ENCODE assay signal across 32 cellular contexts in genomic region chrX:111857534-111857933, GRCh38. TPM values are rescaled to one million over a fixed set of nuclear protein-coding genes. Genes with fewer than 3 reads are reported as not detected.
"Had no signal": no experiment of that assay in that cellular context is flagged by ENCODE, and none has a peak within 500 bp of the region (broad histone marks: within the 10 kb centered on the region; RNA-seq: fewer than 3 reads in every experiment).

No MANE protein-coding gene starts in this region.

- FAIRE-seq: kidney had no signal

- H3K36me3 Mint-ChIP-seq: memory B cell; natural killer cell; stimulated activated effector memory CD8-positive, alpha-beta T cell treated with anti-CD3 and anti-CD28 coated beads, Interleukin-12 subunit alpha, Interleukin-12 subunit beta, amount 100 ng/mL, for 72 hours had no signal

- H3K4me2 ChIP-seq: hepatocyte had no signal

- H3K27ac Mint-ChIP-seq: memory B cell; natural killer cell; stimulated activated effector memory CD8-positive, alpha-beta T cell treated with anti-CD3 and anti-CD28 coated beads, Interleukin-12 subunit alpha, Interleukin-12 subunit beta, amount 100 ng/mL, for 72 hours had no signal

- H3K4me3 ChIP-seq: esophagus muscularis mucosa, gastroesophageal sphincter, heart left ventricle, hepatocyte, lung, ovary, psoas muscle, sigmoid colon, stomach, thyroid gland had no signal

- H3K27me3 ChIP-seq: esophagus muscularis mucosa, foreskin keratinocyte, gastroesophageal sphincter, hepatocyte, ovary, sigmoid colon, stomach had no signal

- H3K4me3 Mint-ChIP-seq: memory B cell; natural killer cell; stimulated activated effector memory CD8-positive, alpha-beta T cell treated with anti-CD3 and anti-CD28 coated beads, Interleukin-12 subunit alpha, Interleukin-12 subunit beta, amount 100 ng/mL, for 72 hours had no signal

- H2AFZ ChIP-seq: hepatocyte had no signal

- H3K9me3 Mint-ChIP-seq: stimulated activated effector memory CD8-positive, alpha-beta T cell treated with anti-CD3 and anti-CD28 coated beads, Interleukin-12 subunit alpha, Interleukin-12 subunit beta, amount 100 ng/mL, for 72 hours had no signal

- H3K9me3 ChIP-seq: esophagus muscularis mucosa, gastroesophageal sphincter, heart left ventricle, ovary, psoas muscle, sigmoid colon, stomach, thyroid gland had no signal

- H3K27ac ChIP-seq: esophagus muscularis mucosa, foreskin keratinocyte, gastroesophageal sphincter, heart left ventricle, hepatocyte, ovary, psoas muscle, sigmoid colon, stomach, thyroid gland had no signal

- H3K36me3 ChIP-seq: esophagus muscularis mucosa, gastroesophageal sphincter, heart left ventricle, ovary, sigmoid colon, stomach, thyroid gland had no signal

- H3K79me2 ChIP-seq: hepatocyte had no signal

- H3K4me1 ChIP-seq: esophagus muscularis mucosa, foreskin keratinocyte, gastroesophageal sphincter, heart left ventricle, psoas muscle, sigmoid colon, stomach, thyroid gland had no signal

- DNase-seq: effector memory CD4-positive, alpha-beta T cell; foreskin keratinocyte; heart left ventricle; kidney; natural killer cell; occipital lobe; ovary; posterior cingulate gyrus; psoas muscle; right cardiac atrium; sigmoid colon; stimulated activated CD4-positive, alpha-beta T cell treated with anti-CD3 and anti-CD28 coated beads, Interleukin-2, amount 100 ng/mL, for 24 hours; stimulated activated CD4-positive, alpha-beta T cell treated with anti-CD3 and anti-CD28 coated beads, Interleukin-4, amount 100 ng/mL, for 24 hours; stimulated activated naive CD4-positive, alpha-beta T cell treated with Interleukin-2 at 50 U/mL for 16 hours; stomach; thyroid gland; trophoblast cell had no signal

- H3K4me1 Mint-ChIP-seq: memory B cell; natural killer cell; stimulated activated effector memory CD8-positive, alpha-beta T cell treated with anti-CD3 and anti-CD28 coated beads, Interleukin-12 subunit alpha, Interleukin-12 subunit beta, amount 100 ng/mL, for 72 hours had no signal

RNA-seq across cellular contexts. Expression of gene TRPC5OS, which starts 18.4 kb away (rescaled TPM):
- total RNA-seq: endothelial cell of umbilical vein, epithelial cell of proximal tubule, esophagus muscularis mucosa, fibroblast of lung, foreskin keratinocyte, gastroesophageal sphincter, heart left ventricle, kidney, left lobe of liver, liver, lung, natural killer cell, psoas muscle, renal cortical epithelial cell, sigmoid colon, skeletal muscle tissue, stomach, temporal lobe, urinary bladder had no signal
